ENCODE assay signal across 5 cellular contexts in genomic region chr1:181413836-181414235, GRCh38.
"Had no signal": no experiment of that assay in that cellular context is flagged by ENCODE, and none has a peak within 500 bp of the region (broad histone marks: within the 10 kb centered on the region; RNA-seq: fewer than 3 reads in every experiment).

No MANE protein-coding gene starts in this region.

- H3K4me3 ChIP-seq: GM23338, K562 had no signal

- DNase-seq: H9, HCEC 1CT, IMR-90 had no signal
